ENCODE assay signal across 1 cellular context in the genomic region with DNA sequence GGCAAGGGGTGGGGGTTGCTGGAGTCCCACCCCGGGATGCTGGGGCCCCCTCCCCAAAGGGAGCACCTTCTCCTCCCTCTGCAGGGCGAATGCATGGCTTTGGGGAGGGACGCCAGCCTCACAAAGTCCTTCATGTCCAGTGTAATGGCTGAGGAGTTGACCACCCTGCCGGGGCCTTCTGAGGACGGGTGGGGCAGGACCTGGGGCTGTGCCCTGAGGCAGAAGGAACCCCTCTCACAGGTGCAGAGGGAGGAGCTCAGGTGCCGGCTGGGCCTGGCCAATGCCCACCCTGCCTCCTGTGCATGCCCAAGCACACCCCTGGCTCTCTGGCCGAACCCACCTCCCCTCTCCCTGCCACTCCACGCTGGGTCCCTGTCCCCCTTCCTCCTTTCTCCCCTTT.
TF ChIP-seq lines count a peak whose summit lies in the region.

No MANE protein-coding gene starts in this region.

TF ChIP-seq in IMR-90, 13 proteins besides CTCF, POLR2A, EP300 and RAD21:
- TF ChIP-seq, protein P1, sequence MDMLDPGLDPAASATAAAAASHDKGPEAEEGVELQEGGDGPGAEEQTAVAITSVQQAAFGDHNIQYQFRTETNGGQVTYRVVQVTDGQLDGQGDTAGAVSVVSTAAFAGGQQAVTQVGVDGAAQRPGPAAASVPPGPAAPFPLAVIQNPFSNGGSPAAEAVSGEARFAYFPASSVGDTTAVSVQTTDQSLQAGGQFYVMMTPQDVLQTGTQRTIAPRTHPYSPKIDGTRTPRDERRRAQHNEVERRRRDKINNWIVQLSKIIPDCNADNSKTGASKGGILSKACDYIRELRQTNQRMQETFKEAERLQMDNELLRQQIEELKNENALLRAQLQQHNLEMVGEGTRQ (IDR thresholded peaks at IDR 0.05; ENCODE audit: low read depth, low read length): no peak
- TF ChIP-seq NFE2L2 (IDR thresholded peaks at IDR 0.05; ENCODE audit: low read depth, low read length): no peak
